Comparison of ENCODE assay signal across 8 cellular contexts in the genomic region with DNA sequence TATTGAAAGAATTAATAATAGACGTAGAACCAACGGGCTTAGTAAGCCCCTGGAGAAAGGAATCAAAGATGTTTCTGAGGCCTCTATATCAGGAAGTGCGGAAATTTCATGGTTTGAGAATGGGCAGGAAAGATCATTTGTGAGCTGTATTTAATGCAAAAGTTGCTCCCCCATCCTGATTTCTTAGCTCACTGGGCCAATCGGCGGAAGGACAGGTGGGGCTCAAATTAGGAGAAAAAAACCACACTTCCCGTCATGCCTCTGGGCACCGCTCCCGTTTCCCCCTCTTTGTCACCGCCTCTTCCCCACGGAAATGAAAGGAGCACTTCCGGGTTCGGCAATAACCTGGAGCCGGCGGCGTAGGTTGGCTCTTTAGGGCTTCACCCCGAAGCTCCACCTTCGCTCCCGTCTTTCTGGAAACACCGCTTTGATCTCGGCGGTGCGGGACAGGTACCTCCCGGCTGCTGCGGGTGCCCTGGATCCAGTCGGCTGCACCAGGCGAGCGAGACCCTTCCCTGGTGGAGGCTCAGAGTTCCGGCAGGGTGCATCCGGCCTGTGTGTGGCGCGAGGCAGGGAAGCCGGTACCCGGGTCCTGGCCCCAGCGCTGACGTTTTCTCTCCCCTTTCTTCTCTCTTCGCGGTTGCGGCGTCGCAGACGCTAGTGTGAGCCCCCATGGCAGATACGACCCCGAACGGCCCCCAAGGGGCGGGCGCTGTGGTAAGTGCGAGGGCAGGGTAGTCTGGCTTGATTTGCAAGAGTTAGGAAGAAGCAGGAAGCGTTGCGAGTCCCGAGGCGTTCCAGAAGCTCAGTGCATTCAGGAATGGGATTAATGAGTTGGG. TPM values are rescaled to one million over a fixed set of nuclear protein-coding genes. Genes with fewer than 3 reads are reported as not detected.
DNase-seq lines count a peak whose midpoint lies in the region; ATAC-seq and TF ChIP-seq lines count a peak whose summit lies in the region.

A gene with protein sequence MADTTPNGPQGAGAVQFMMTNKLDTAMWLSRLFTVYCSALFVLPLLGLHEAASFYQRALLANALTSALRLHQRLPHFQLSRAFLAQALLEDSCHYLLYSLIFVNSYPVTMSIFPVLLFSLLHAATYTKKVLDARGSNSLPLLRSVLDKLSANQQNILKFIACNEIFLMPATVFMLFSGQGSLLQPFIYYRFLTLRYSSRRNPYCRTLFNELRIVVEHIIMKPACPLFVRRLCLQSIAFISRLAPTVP (plus strand): TSS at position 617 of the 839 bp plus-strand sequence. CDS start 56 bp downstream, at position 673.

- intact Hi-C loops in spleen (cut with DNase I; ENCODE audit: low total_unique reads) = no loop called here

- H3K4me3 ChIP-seq in cardiac fibroblast (replicated peaks in 1 of 2; ENCODE audit: low read depth in 2 of 2, low read length in 2 of 2) = peak within 1 kb of the TSS; percentile 76 to 96
- peak within 1 kb of the TSS; percentile 85 to 100 (median 97) for H3K4me3 ChIP-seq in spleen

- CTCF ChIA-PET in WTC11 (lab: Charles Lee) = interaction anchor here (0.8 kb wide), 1 partner anchor 23 kb away, joined by 3 read pairs; no protein-coding TSS in a partner anchor

- H3K27ac Mint-ChIP-seq in WTC11 = peak within 1 kb of the TSS; percentile 96

- 4 to 7% (median 5%) methylated on average over 35 to 51 of the region's 51 CpGs for WGBS in spleen, 5 donors

- DNase-seq in AG08395 (ENCODE audit: low spot score) = peak; percentile 90
- peak; percentile 87 for DNase-seq in NCI-H226
- peak; percentile 82 for DNase-seq in WTC11 (ENCODE audit: low spot score)
- peak; percentile 86 for DNase-seq in cardiac fibroblast (ENCODE audit: low read depth in 2 of 2)
- DNase-seq in inferior parietal cortex (ENCODE audit: extremely low spot score) = peak; percentile 96
- peak; percentile 93 for DNase-seq in spleen

- peak within 1 kb of the TSS; percentile 99 for H3K4me3 Mint-ChIP-seq in WTC11

- peaks cover 17% of the 10 kb centered on the region for H3K27me3 Mint-ChIP-seq in WTC11 (ENCODE audit: low read depth)

- H3K27me3 ChIP-seq in spleen (replicated peaks in 1 of 7) = no peaks in the 10 kb centered on the region

- H3K36me3 Mint-ChIP-seq in WTC11 = peaks cover 23% of the 10 kb centered on the region

- TF ChIP-seq POLR2A in spleen (IDR thresholded peaks at IDR 0.05) = peak; percentile 33 to 66 (median 42)

- peaks cover 31% of the 10 kb centered on the region for H3K4me1 Mint-ChIP-seq in WTC11

- peak; percentile 91 for ATAC-seq in GM18909 (IDR thresholded peaks at IDR 0.05; ENCODE audit: poor library complexity, unreplicated experiment)
- peak; percentile 88 for ATAC-seq in HG03175 (IDR thresholded peaks at IDR 0.05; ENCODE audit: unreplicated experiment)
- ATAC-seq in WTC11 = peak; percentile 94

- POLR2A ChIA-PET in WTC11 (lab: Charles Lee) = interaction anchor here (0.6 to 1.2 kb wide), 3 partner anchors 12 to 26 kb away, joined by 3 to 4 read pairs (median 3); no protein-coding TSS in a partner anchor

- peaks cover 0 to 18% (median 4%) of the 10 kb centered on the region in 6 donors for H3K36me3 ChIP-seq in spleen

- H3K27ac ChIP-seq in spleen = peak within 1 kb of the TSS; percentile 64 to 94 (median 88)

- TF ChIP-seq CTCF in WTC11 (IDR thresholded peaks at IDR 0.05) = no peak
- peak; percentile 18 for TF ChIP-seq CTCF in cardiac fibroblast (IDR thresholded peaks at IDR 0.05; ENCODE audit: low read depth, low read length)
- TF ChIP-seq CTCF in spleen (IDR thresholded peaks at IDR 0.05 in 8 of 11, conservative IDR thresholded peaks at IDR 0.05 in 3 of 11) = peak in 5 of 11 experiments; percentile 24 to 45 (median 43)

- no peaks in the 10 kb centered on the region for H3K9me3 ChIP-seq in spleen

- peaks cover 15 to 62% (median 41%) of the 10 kb centered on the region in 6 donors for H3K4me1 ChIP-seq in spleen

- H3K9me3 Mint-ChIP-seq in WTC11 = peaks cover 5% of the 10 kb centered on the region

TF ChIP-seq in WTC11, 78 proteins besides CTCF, POLR2A, EP300 and RAD21 (continues in another document):
- TF ChIP-seq ETV6 (CRISPR knock-in tag; IDR thresholded peaks at IDR 0.05) (peak; percentile 83; the same call in 1 of the 2 replicates), CREM (CRISPR knock-in tag; IDR thresholded peaks at IDR 0.05) (peak; percentile 57; the same call in 1 of the 2 replicates), FOXJ3 (CRISPR knock-in tag; IDR thresholded peaks at IDR 0.05; ENCODE audit: borderline replicate concordance) (no peak), IRF2 (CRISPR knock-in tag; IDR thresholded peaks at IDR 0.05; ENCODE audit: borderline replicate concordance, low read depth) (no peak), ZNF423 (CRISPR knock-in tag; IDR thresholded peaks at IDR 0.05) (no peak), CBFB (CRISPR knock-in tag; IDR thresholded peaks at IDR 0.05; ENCODE audit: low read depth) (0 out of 2 replicates have a peak, but pooled peaks have one; percentile 55), ATF1 (CRISPR knock-in tag; IDR thresholded peaks at IDR 0.05) (no peak), GABPB1 (CRISPR knock-in tag; IDR thresholded peaks at IDR 0.05) (peak; percentile 86)
- TF ChIP-seq, protein P1, sequence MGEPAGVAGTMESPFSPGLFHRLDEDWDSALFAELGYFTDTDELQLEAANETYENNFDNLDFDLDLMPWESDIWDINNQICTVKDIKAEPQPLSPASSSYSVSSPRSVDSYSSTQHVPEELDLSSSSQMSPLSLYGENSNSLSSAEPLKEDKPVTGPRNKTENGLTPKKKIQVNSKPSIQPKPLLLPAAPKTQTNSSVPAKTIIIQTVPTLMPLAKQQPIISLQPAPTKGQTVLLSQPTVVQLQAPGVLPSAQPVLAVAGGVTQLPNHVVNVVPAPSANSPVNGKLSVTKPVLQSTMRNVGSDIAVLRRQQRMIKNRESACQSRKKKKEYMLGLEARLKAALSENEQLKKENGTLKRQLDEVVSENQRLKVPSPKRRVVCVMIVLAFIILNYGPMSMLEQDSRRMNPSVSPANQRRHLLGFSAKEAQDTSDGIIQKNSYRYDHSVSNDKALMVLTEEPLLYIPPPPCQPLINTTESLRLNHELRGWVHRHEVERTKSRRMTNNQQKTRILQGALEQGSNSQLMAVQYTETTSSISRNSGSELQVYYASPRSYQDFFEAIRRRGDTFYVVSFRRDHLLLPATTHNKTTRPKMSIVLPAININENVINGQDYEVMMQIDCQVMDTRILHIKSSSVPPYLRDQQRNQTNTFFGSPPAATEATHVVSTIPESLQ (CRISPR knock-in tag; IDR thresholded peaks at IDR 0.05) = no peak
- TF ChIP-seq, protein P2, sequence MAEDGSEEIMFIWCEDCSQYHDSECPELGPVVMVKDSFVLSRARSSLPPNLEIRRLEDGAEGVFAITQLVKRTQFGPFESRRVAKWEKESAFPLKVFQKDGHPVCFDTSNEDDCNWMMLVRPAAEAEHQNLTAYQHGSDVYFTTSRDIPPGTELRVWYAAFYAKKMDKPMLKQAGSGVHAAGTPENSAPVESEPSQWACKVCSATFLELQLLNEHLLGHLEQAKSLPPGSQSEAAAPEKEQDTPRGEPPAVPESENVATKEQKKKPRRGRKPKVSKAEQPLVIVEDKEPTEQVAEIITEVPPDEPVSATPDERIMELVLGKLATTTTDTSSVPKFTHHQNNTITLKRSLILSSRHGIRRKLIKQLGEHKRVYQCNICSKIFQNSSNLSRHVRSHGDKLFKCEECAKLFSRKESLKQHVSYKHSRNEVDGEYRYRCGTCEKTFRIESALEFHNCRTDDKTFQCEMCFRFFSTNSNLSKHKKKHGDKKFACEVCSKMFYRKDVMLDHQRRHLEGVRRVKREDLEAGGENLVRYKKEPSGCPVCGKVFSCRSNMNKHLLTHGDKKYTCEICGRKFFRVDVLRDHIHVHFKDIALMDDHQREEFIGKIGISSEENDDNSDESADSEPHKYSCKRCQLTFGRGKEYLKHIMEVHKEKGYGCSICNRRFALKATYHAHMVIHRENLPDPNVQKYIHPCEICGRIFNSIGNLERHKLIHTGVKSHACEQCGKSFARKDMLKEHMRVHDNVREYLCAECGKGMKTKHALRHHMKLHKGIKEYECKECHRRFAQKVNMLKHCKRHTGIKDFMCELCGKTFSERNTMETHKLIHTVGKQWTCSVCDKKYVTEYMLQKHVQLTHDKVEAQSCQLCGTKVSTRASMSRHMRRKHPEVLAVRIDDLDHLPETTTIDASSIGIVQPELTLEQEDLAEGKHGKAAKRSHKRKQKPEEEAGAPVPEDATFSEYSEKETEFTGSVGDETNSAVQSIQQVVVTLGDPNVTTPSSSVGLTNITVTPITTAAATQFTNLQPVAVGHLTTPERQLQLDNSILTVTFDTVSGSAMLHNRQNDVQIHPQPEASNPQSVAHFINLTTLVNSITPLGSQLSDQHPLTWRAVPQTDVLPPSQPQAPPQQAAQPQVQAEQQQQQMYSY (CRISPR knock-in tag; IDR thresholded peaks at IDR 0.05) = no peak
- TF ChIP-seq, protein P3, sequence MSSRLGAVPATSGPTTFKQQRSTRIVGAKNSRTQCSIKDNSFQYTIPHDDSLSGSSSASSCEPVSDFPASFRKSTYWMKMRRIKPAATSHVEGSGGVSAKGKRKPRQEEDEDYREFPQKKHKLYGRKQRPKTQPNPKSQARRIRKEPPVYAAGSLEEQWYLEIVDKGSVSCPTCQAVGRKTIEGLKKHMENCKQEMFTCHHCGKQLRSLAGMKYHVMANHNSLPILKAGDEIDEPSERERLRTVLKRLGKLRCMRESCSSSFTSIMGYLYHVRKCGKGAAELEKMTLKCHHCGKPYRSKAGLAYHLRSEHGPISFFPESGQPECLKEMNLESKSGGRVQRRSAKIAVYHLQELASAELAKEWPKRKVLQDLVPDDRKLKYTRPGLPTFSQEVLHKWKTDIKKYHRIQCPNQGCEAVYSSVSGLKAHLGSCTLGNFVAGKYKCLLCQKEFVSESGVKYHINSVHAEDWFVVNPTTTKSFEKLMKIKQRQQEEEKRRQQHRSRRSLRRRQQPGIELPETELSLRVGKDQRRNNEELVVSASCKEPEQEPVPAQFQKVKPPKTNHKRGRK (CRISPR knock-in tag; IDR thresholded peaks at IDR 0.05; ENCODE audit: borderline replicate concordance) = no peak
- TF ChIP-seq, protein P4, sequence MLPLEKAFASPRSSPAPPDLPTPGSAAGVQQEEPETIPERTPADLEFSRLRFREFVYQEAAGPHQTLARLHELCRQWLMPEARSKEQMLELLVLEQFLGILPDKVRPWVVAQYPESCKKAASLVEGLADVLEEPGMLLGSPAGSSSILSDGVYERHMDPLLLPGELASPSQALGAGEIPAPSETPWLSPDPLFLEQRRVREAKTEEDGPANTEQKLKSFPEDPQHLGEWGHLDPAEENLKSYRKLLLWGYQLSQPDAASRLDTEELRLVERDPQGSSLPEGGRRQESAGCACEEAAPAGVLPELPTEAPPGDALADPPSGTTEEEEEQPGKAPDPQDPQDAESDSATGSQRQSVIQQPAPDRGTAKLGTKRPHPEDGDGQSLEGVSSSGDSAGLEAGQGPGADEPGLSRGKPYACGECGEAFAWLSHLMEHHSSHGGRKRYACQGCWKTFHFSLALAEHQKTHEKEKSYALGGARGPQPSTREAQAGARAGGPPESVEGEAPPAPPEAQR (CRISPR knock-in tag; IDR thresholded peaks at IDR 0.05) = no peak

RNA-seq across cellular contexts. Expression of the gene that starts here (rescaled TPM):
- total RNA-seq in WTC11 (2021) (80.8 to 82.4 TPM (median 81.4 TPM) in 3 replicates), spleen (10 to 100 TPM; 51.4 to 69.2 (median 55.7) TPM)
- 1 to 10 TPM; 4.3 to 8.8 (median 5.8) TPM for polyA plus RNA-seq in spleen

Comparison
In these comparisons a context has a peak if more than half of its experiments do, and no peak if none do; other contexts are left out.
1. Peak in every context shown above with its lines: DNase-seq, ATAC-seq, H3K4me3 ChIP-seq and H3K27ac ChIP-seq.